Comparison of ENCODE assay signal across 8 cellular contexts in the genomic region with DNA sequence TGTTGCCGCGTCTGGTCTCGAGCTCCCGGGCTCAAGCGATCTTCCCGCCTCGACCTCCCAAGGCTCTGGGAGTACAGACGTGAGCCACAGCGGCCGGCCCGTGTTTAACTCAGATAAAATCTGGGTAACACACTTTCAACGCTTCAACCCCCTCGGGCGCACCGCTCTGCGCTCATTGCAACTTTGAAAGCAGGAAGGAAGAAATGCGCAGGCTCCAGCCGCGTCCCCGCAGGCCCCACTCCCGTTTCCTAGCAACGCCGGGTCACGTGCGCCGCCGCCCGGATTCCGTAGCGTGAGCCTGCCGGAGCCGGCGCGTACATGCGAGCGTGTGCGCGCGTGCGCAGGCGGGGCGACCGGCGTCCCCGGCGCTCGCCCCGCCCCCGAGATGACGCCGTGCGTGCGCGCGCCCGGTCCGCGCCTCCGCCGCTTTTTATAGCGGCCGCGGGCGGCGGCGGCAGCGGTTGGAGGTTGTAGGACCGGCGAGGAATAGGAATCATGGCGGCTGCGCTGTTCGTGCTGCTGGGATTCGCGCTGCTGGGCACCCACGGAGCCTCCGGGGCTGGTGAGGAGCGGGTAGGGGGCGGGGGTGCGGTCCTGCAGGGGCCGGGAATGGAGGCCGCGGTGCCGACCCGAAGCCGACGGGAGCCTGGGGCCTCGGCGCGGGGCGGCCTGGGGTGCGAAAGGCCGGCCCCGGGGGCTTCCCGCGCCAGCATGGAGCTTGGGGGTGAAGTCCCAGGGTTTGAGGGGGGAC. TPM values are rescaled to one million over a fixed set of nuclear protein-coding genes. Genes with fewer than 3 reads are reported as not detected.
DNase-seq lines count a peak whose midpoint lies in the region; ATAC-seq and TF ChIP-seq lines count a peak whose summit lies in the region.

BSG (plus strand) TSS at position 457 of the 751 bp plus-strand sequence; CDS start at position 496, 39 bp downstream.

- H3K9me3 Mint-ChIP-seq in activated naive CD4-positive, alpha-beta T cell treated with anti-CD3 and anti-CD28 coated beads, Interleukin-2, amount 50 U/mL, for 72 hours, result no peaks in the 10 kb centered on the region

- intact Hi-C loops in testis (cut with DNase I; ENCODE audit: low total_unique reads), result no loop called here

- H3K36me3 ChIP-seq in GM06990 (ENCODE audit: control insufficient read depth, insufficient read depth, low read length), result peaks cover 6% of the 10 kb centered on the region
- no peaks in the 10 kb centered on the region for H3K36me3 ChIP-seq in testis (ENCODE audit: low read depth, missing control alignments)

- TF ChIP-seq POLR2A in testis (IDR thresholded peaks at IDR 0.05), result peak; percentile 99

- DNase-seq in GM06990 (ENCODE audit: extremely low read depth, insufficient read length) (peak; percentile 98), NCI-H1092 treated with DMSO at 0.1 percent for 48 hours (lab: John Stamatoyannopoulos, UW) (peak; percentile 97), SKM-1 (lab: John Stamatoyannopoulos, UW; ENCODE audit: unreplicated experiment) (peak; percentile 96), glomerular endothelial cell (ENCODE audit: extremely low read depth, low read depth, low spot score) (no peak), omental fat pad (ENCODE audit: low spot score) (peak; percentile 92), testis (peak; percentile 98)
- DNase-seq in activated naive CD4-positive, alpha-beta T cell treated with anti-CD3 and anti-CD28 coated beads, Interleukin-2, amount 50 U/mL, for 72 hours (ENCODE audit: low spot score in 2 of 2), result peak; percentile 98 to 99

- H3K27me3 ChIP-seq in GM06990 (replicated peaks; ENCODE audit: control insufficient read depth, insufficient read depth, low read length), result no peaks in the 10 kb centered on the region
- H3K27me3 ChIP-seq in testis, result no peaks in the 10 kb centered on the region

- TF ChIP-seq CTCF in GM06990 (IDR thresholded peaks at IDR 0.05; ENCODE audit: insufficient read depth, low read length, poor library complexity, severe bottlenecking) (no peak), omental fat pad (IDR thresholded peaks at IDR 0.05) (no peak), testis (IDR thresholded peaks at IDR 0.05) (peak in 2 of 3 experiments; percentile 7 to 16)

- ATAC-seq in HG02610 (IDR thresholded peaks at IDR 0.05; ENCODE audit: unreplicated experiment) (peak; percentile 77), omental fat pad (ENCODE audit: low FRiP score) (peak; percentile 69)
- ATAC-seq in activated naive CD4-positive, alpha-beta T cell treated with anti-CD3 and anti-CD28 coated beads, Interleukin-2, amount 50 U/mL, for 72 hours, result peak; percentile 86 to 87

- 0% methylated on average over 16 to 75 of the region's 95 CpGs for whole genome bisulfite sequencing in testis, 2 donors

- H3K27ac ChIP-seq in testis, result peak within 1 kb of the TSS; percentile 93 to 97

- H3K4me3 ChIP-seq in GM06990 (replicated peaks; ENCODE audit: low read depth, low read length) (peak within 1 kb of the TSS; percentile 98), testis (peak within 1 kb of the TSS; percentile 98 to 100)

- no peaks in the 10 kb centered on the region for H3K9me3 ChIP-seq in testis

- peaks cover 49% of the 10 kb centered on the region for H3K4me1 ChIP-seq in testis

- peak within 1 kb of the TSS; percentile 81 to 96 for H3K27ac Mint-ChIP-seq in activated naive CD4-positive, alpha-beta T cell treated with anti-CD3 and anti-CD28 coated beads, Interleukin-2, amount 50 U/mL, for 72 hours

- H3K36me3 Mint-ChIP-seq in activated naive CD4-positive, alpha-beta T cell treated with anti-CD3 and anti-CD28 coated beads, Interleukin-2, amount 50 U/mL, for 72 hours, result peaks cover 5 to 6% of the 10 kb centered on the region in 2 donors

RNA-seq across cellular contexts. Expression of gene BSG, which starts in this region (rescaled TPM):
- 100 to 1,000 TPM; 170 to 194 TPM for total RNA-seq in activated naive CD4-positive, alpha-beta T cell treated with anti-CD3 and anti-CD28 coated beads, Interleukin-2, amount 50 U/mL, for 72 hours
- total RNA-seq in glomerular endothelial cell (775 and 881 TPM in 2 replicates), omental fat pad (100 to 1,000 TPM; 331 to 521 (median 417) TPM), testis (1,000 to 10,000 TPM; 1,391 to 1,458 TPM)
- polyA plus RNA-seq in testis (ENCODE audit: insufficient read depth, low read depth, low replicate concordance), result 870 TPM

Comparison
In these comparisons a context has a peak if more than half of its experiments do, and no peak if none do; other contexts are left out.
1. CTCF ChIP-seq: peak in testis (2 of 3); none in GM06990 (single experiment) and omental fat pad (0 of 3).
2. Peak in every context shown above with its lines, with median percentiles within 50 percentile points of each other: ATAC-seq.